Comparison of ENCODE assay signal across 1 cellular context in the genomic region with DNA sequence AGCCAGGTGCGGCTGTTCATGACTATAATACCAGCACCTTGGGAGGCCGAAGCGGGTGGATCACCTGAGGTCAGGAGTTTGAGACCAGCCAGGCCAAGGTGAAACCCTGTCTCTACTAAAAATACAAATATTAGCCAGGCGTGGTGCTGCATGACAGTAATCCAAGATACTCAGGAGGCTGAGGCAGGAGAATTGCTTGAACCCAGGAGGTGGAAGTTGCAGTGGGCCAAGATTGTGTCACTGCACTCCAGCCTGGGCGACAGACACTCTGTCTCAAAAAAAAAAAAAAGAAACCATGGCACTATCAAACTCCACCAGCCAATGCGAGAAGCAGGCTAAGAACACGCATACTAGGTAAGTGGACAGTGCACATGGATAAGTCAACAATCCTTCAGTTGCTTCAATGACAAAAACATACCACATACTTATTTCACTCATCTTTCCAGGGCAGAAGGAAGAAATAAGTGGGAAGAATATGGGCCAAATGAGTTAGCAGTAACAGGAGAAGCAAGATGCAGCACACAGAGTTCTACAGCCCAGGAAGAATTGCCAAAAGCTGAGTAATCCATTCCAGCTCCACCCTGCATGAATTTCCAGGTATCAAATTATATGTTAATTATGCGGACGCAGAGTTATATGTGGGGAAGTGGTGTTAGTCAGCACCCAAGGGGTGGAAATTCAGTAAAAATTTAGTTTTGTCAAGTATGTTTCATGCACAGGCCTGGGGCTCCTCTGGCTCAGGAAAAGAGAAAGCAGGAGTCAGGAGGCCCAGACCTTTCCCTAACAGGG.
TF ChIP-seq lines count a peak whose summit lies in the region.

No MANE protein-coding gene starts in this region.

TF ChIP-seq in SK-N-SH treated with all-trans-retinoic acid at 6 μM for 48 hours, 23 proteins besides CTCF, POLR2A, EP300 and RAD21 (continued from another document):
- TF ChIP-seq, protein P1, sequence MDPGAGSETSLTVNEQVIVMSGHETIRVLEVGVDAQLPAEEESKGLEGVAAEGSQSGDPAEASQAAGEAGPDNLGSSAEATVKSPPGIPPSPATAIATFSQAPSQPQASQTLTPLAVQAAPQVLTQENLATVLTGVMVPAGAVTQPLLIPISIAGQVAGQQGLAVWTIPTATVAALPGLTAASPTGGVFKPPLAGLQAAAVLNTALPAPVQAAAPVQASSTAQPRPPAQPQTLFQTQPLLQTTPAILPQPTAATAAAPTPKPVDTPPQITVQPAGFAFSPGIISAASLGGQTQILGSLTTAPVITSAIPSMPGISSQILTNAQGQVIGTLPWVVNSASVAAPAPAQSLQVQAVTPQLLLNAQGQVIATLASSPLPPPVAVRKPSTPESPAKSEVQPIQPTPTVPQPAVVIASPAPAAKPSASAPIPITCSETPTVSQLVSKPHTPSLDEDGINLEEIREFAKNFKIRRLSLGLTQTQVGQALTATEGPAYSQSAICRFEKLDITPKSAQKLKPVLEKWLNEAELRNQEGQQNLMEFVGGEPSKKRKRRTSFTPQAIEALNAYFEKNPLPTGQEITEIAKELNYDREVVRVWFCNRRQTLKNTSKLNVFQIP (CRISPR knock-in tag; IDR thresholded peaks at IDR 0.05; ENCODE audit: borderline replicate concordance, low read depth): no peak
